Comparison of ENCODE assay signal across 1 cellular context in genomic region chr1:153659175-153659534, GRCh38.
TF ChIP-seq lines count a peak whose summit lies in the region.

No MANE protein-coding gene starts in this region.

TF ChIP-seq in H1, 55 proteins besides CTCF, POLR2A, EP300 and RAD21:
- TF ChIP-seq KDM5A (IDR thresholded peaks at IDR 0.05; ENCODE audit: low read length) (no peak), RBBP5 (IDR thresholded peaks at IDR 0.05; ENCODE audit: borderline replicate concordance, low read depth, low read length) (no peak), EGR1 (IDR thresholded peaks at IDR 0.05; ENCODE audit: borderline replicate concordance, low read depth, low read length) (no peak), TBP (IDR thresholded peaks at IDR 0.05; ENCODE audit: low read depth, low read length) (no peak), TAF7 (optimal IDR thresholded peaks at IDR 0.05; ENCODE audit: borderline replicate concordance, low read depth, low read length) (no peak), YY1 (IDR thresholded peaks at IDR 0.05; ENCODE audit: low read depth, low read length) (no peak), RXRA (IDR thresholded peaks at IDR 0.05; ENCODE audit: insufficient read depth, low read depth, low read length) (no peak), CTBP2 (IDR thresholded peaks at IDR 0.05; ENCODE audit: borderline replicate concordance, insufficient read depth, insufficient read length, low read length) (no peak), ZNF274 (IDR thresholded peaks at IDR 0.05; ENCODE audit: borderline replicate concordance, extremely low read depth, low read length) (no peak), SUZ12 (IDR thresholded peaks at IDR 0.05; ENCODE audit: low read length) (no peak), CHD7 (IDR thresholded peaks at IDR 0.05; ENCODE audit: insufficient replicate concordance, low read length) (no peak), MAX (IDR thresholded peaks at IDR 0.05) (no peak), BACH1 (IDR thresholded peaks at IDR 0.05; ENCODE audit: low read length) (no peak), E2F6 (IDR thresholded peaks at IDR 0.05) (no peak), GTF2F1 (IDR thresholded peaks at IDR 0.05; ENCODE audit: borderline replicate concordance, low read depth, low read length) (no peak), SP2 (IDR thresholded peaks at IDR 0.05; ENCODE audit: low read length) (no peak), CREB1 (IDR thresholded peaks at IDR 0.05) (no peak), TAF1 (IDR thresholded peaks at IDR 0.05; ENCODE audit: low read depth, low read length) (no peak), CHD2 (IDR thresholded peaks at IDR 0.05; ENCODE audit: low read length) (no peak)
